In genomic region chr3:72327008-72327407, GRCh38 we compare ENCODE assay signal across 37 cellular contexts.
"Had no signal": no experiment of that assay in that cellular context is flagged by ENCODE, and none has a peak within 500 bp of the region (broad histone marks: within the 10 kb centered on the region; RNA-seq: fewer than 3 reads in every experiment).

No MANE protein-coding gene starts in this region.

- H3K4me1 Mint-ChIP-seq: activated naive CD4-positive, alpha-beta T cell treated with anti-CD3 and anti-CD28 coated beads, Interleukin-2, amount 10 ng/mL, durations not matched to agents 7 days and 5 days; activated naive CD4-positive, alpha-beta T cell treated with anti-CD3 and anti-CD28 coated beads, Interleukin-2, amount 50 U/mL, for 24 hours; activated naive CD8-positive, alpha-beta T cell treated with anti-CD3 and anti-CD28 coated beads for 36 hours; activated naive CD8-positive, alpha-beta T cell treated with anti-CD3 and anti-CD28 coated beads, Interleukin-2, amount 10 ng/mL, durations not matched to agents 7 days and 5 days; activated naive CD8-positive, alpha-beta T cell treated with anti-CD3 and anti-CD28 coated beads, Interleukin-2, amount 50 U/mL, for 24 hours; activated T-helper 17 cell treated with anti-CD3 and anti-CD28 coated beads, Interleukin-2, amount 50 U/mL, for 72 hours; central memory CD8-positive, alpha-beta T cell had no signal

- H3K9me3 Mint-ChIP-seq: activated naive CD4-positive, alpha-beta T cell treated with anti-CD3 and anti-CD28 coated beads for 36 hours; activated naive CD4-positive, alpha-beta T cell treated with anti-CD3 and anti-CD28 coated beads, Interleukin-2, amount 50 U/mL, for 24 hours; activated naive CD8-positive, alpha-beta T cell treated with anti-CD3 and anti-CD28 coated beads for 36 hours; activated naive CD8-positive, alpha-beta T cell treated with anti-CD3 and anti-CD28 coated beads, Interleukin-2, amount 50 U/mL, for 24 hours; activated T-cell treated with anti-CD3 and anti-CD28 coated beads, Interleukin-2, amount 50 U/mL, for 24 hours; activated T-cell treated with anti-CD3 and anti-CD28 coated beads, Interleukin-2, amount 50 U/mL, for 4 hours; central memory CD8-positive, alpha-beta T cell had no signal

- H3K36me3 Mint-ChIP-seq: activated naive CD4-positive, alpha-beta T cell treated with anti-CD3 and anti-CD28 coated beads, Interleukin-2, amount 10 ng/mL, durations not matched to agents 7 days and 5 days; activated naive CD4-positive, alpha-beta T cell treated with anti-CD3 and anti-CD28 coated beads, Interleukin-2, amount 50 U/mL, for 24 hours; activated naive CD4-positive, alpha-beta T cell treated with anti-CD3 and anti-CD28 coated beads, Interleukin-2, amount 50 U/mL, for 72 hours; activated naive CD8-positive, alpha-beta T cell; activated naive CD8-positive, alpha-beta T cell treated with anti-CD3 and anti-CD28 coated beads for 36 hours; brain had no signal

- H3K27me3 Mint-ChIP-seq: activated naive CD4-positive, alpha-beta T cell treated with anti-CD3 and anti-CD28 coated beads, Interleukin-2, amount 50 U/mL, for 24 hours; activated naive CD8-positive, alpha-beta T cell; activated naive CD8-positive, alpha-beta T cell treated with anti-CD3 and anti-CD28 coated beads for 36 hours; central memory CD8-positive, alpha-beta T cell had no signal

- H3K4me1 ChIP-seq: adrenal gland, breast epithelium had no signal

- H3K27ac ChIP-seq: adrenal gland, ascending aorta, body of pancreas, brain microvascular endothelial cell, breast epithelium, cardiac muscle cell had no signal

- H3K4me3 Mint-ChIP-seq: activated naive CD4-positive, alpha-beta T cell treated with anti-CD3 and anti-CD28 coated beads for 36 hours; activated naive CD4-positive, alpha-beta T cell treated with anti-CD3 and anti-CD28 coated beads, Interleukin-2, amount 10 ng/mL, durations not matched to agents 7 days and 5 days; activated naive CD4-positive, alpha-beta T cell treated with anti-CD3 and anti-CD28 coated beads, Interleukin-2, amount 50 U/mL, for 24 hours; activated naive CD8-positive, alpha-beta T cell; activated naive CD8-positive, alpha-beta T cell treated with anti-CD3 and anti-CD28 coated beads for 36 hours; activated naive CD8-positive, alpha-beta T cell treated with anti-CD3 and anti-CD28 coated beads, Interleukin-2, amount 10 ng/mL, durations not matched to agents 7 days and 5 days; activated naive CD8-positive, alpha-beta T cell treated with anti-CD3 and anti-CD28 coated beads, Interleukin-2, amount 50 U/mL, for 24 hours; activated T-cell treated with anti-CD3 and anti-CD28 coated beads, Interleukin-2, amount 50 U/mL, for 24 hours; activated T-cell treated with anti-CD3 and anti-CD28 coated beads, Interleukin-2, amount 50 U/mL, for 4 hours; activated T-cell treated with anti-CD3 and anti-CD28 coated beads, Interleukin-2, amount 50 U/mL, for 72 hours; activated T-helper 1 cell treated with anti-CD3 and anti-CD28 coated beads, Interleukin-12 subunit alpha, Interleukin-12 subunit beta, Interleukin-2, Interleukin-4 antibody, amounts not matched to agents 30 ng/mL and 10 ng/mL and 1 ng/mL, durations not matched to agents 14 hours and 24 hours and 36 hours; activated T-helper 17 cell treated with anti-CD3 and anti-CD28 coated beads, Interleukin-2, amount 50 U/mL, for 72 hours; central memory CD8-positive, alpha-beta T cell had no signal

- H3K4me3 ChIP-seq: adrenal gland, ascending aorta, body of pancreas, breast epithelium, cardiac muscle cell had no signal

- H3K36me3 ChIP-seq: adrenal gland, ascending aorta, brain microvascular endothelial cell, breast epithelium, cardiac muscle cell had no signal

- H3K27ac Mint-ChIP-seq: activated naive CD4-positive, alpha-beta T cell treated with anti-CD3 and anti-CD28 coated beads for 36 hours; activated naive CD4-positive, alpha-beta T cell treated with anti-CD3 and anti-CD28 coated beads, Interleukin-2, amount 10 ng/mL, durations not matched to agents 7 days and 5 days; activated naive CD4-positive, alpha-beta T cell treated with anti-CD3 and anti-CD28 coated beads, Interleukin-2, amount 50 U/mL, for 24 hours; activated naive CD4-positive, alpha-beta T cell treated with anti-CD3 and anti-CD28 coated beads, Interleukin-2, amount 50 U/mL, for 72 hours; activated naive CD8-positive, alpha-beta T cell; activated naive CD8-positive, alpha-beta T cell treated with anti-CD3 and anti-CD28 coated beads for 36 hours; activated naive CD8-positive, alpha-beta T cell treated with anti-CD3 and anti-CD28 coated beads, Interleukin-2, amount 10 ng/mL, durations not matched to agents 7 days and 5 days; activated naive CD8-positive, alpha-beta T cell treated with anti-CD3 and anti-CD28 coated beads, Interleukin-2, amount 50 U/mL, for 24 hours; activated T-cell treated with anti-CD3 and anti-CD28 coated beads, Interleukin-2, amount 50 U/mL, for 24 hours; activated T-cell treated with anti-CD3 and anti-CD28 coated beads, Interleukin-2, amount 50 U/mL, for 72 hours; activated T-helper 1 cell treated with anti-CD3 and anti-CD28 coated beads, Interleukin-12 subunit alpha, Interleukin-12 subunit beta, Interleukin-2, Interleukin-4 antibody, amounts not matched to agents 30 ng/mL and 10 ng/mL and 1 ng/mL, durations not matched to agents 14 hours and 24 hours and 36 hours; activated T-helper 17 cell treated with anti-CD3 and anti-CD28 coated beads, Interleukin-2, amount 50 U/mL, for 72 hours; activated T-helper 2 cell treated with anti-CD3 and anti-CD28 coated beads, Interferon-gamma antibody, Interleukin-2, Interleukin-4, amounts not matched to agents 10 μg/mL and 5 μg/mL and 100 μg/mL, durations not matched to agents 14 hours and 24 hours and 36 hours had no signal

- DNase-seq: activated effector memory CD4-positive, alpha-beta T cell treated with anti-CD3 and anti-CD28 coated beads, Interleukin-2, amount 50 U/mL, for 16 hours; activated effector memory CD4-positive, alpha-beta T cell treated with Interleukin-2 at 50 U/mL for 16 hours; activated gamma-delta T cell; activated gamma-delta T cell treated with Interleukin-2 at 50 U/mL for 16 hours; activated naive CD4-positive, alpha-beta T cell; activated naive CD4-positive, alpha-beta T cell treated with anti-CD3 and anti-CD28 coated beads for 36 hours; activated naive CD4-positive, alpha-beta T cell treated with anti-CD3 and anti-CD28 coated beads, Interleukin-2, amount 10 ng/mL, durations not matched to agents 7 days and 5 days; activated naive CD4-positive, alpha-beta T cell treated with anti-CD3 and anti-CD28 coated beads, Interleukin-2, amount 50 U/mL, for 16 hours; activated naive CD4-positive, alpha-beta T cell treated with Interleukin-2 at 50 U/mL for 16 hours; activated naive CD8-positive, alpha-beta T cell treated with anti-CD3 and anti-CD28 coated beads for 36 hours; activated naive CD8-positive, alpha-beta T cell treated with anti-CD3 and anti-CD28 coated beads, Interleukin-2, amount 10 ng/mL, durations not matched to agents 7 days and 5 days; activated naive CD8-positive, alpha-beta T cell treated with anti-CD3 and anti-CD28 coated beads, Interleukin-2, amount 50 U/mL, for 24 hours; activated T-cell treated with anti-CD3 and anti-CD28 coated beads, Interleukin-2, amount 50 U/mL, for 24 hours; activated T-cell treated with anti-CD3 and anti-CD28 coated beads, Interleukin-2, amount 50 U/mL, for 4 hours; activated T-cell treated with anti-CD3 and anti-CD28 coated beads, Interleukin-2, amount 50 U/mL, for 48 hours; activated T-cell treated with anti-CD3 and anti-CD28 coated beads, Interleukin-2, amount 50 U/mL, for 72 hours; adrenal gland; amniotic stem cell; amygdala; anterior cingulate cortex; body of pancreas; brain microvascular endothelial cell; caudate nucleus; central memory CD4-positive, alpha-beta T cell; cerebellar nuclear complex had no signal

- H3K9me3 ChIP-seq: adrenal gland, ascending aorta, body of pancreas, breast epithelium had no signal

- ATAC-seq: activated naive CD4-positive, alpha-beta T cell treated with anti-CD3 and anti-CD28 coated beads, Interleukin-2, amount 50 U/mL, for 72 hours; activated naive CD8-positive, alpha-beta T cell treated with anti-CD3 and anti-CD28 coated beads, Interleukin-2, amount 50 U/mL, for 24 hours; activated T-cell treated with anti-CD3 and anti-CD28 coated beads, Interleukin-2, amount 50 U/mL, for 4 hours; activated T-cell treated with anti-CD3 and anti-CD28 coated beads, Interleukin-2, amount 50 U/mL, for 72 hours; activated T-helper 17 cell treated with anti-CD3 and anti-CD28 coated beads, Interleukin-2, amount 50 U/mL, for 72 hours; body of pancreas had no signal

- FAIRE-seq: astrocyte had no signal

- H3K27me3 ChIP-seq: adrenal gland, ascending aorta, body of pancreas, breast epithelium, cardiac muscle cell had no signal
